In the genomic region with DNA sequence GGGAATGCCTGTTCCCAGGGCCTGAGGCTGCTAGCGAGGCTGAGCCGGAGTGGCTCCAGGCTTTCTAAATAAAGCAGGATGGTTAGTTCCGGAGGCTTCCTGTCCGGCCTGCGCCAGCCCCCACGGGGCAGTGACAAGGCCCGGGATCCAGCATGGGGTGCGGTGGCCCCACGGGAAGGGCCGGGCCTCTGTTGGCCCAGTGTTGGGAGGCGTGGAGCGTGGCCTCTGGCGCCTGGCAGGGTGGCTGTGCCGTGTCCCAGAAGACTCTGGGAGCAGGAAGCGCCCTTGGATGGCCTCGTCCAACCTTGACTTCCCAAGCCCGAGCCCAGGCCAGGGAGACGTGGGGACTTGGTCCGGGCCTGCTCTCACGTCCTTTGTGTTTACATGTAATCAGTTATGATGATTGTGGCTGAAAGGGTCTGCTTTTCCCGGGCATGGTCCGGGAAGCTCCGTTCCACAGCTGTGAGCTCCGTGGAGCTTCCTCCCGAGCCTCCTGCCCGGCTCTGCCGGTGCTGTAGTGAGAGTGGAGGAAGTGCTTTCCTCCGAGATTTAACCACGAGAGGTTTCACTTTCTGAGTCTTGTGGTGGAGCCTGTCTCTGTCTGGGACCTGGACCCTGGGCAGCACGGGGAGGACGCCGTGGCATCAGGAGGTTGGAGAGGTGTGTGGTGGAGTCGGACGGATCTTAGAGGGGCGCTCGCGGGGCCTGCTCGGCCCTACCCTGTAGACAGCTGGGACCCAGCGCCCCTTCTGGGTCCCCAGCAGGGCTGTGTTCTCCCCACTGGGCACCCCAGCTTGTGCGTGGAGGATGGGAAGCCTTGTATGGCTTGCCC, we compare ENCODE assay signal across 1 cellular context.
TF ChIP-seq lines count a peak whose summit lies in the region.

No MANE protein-coding gene starts in this region.

TF ChIP-seq in GM12878, 131 proteins besides CTCF, POLR2A, EP300 and RAD21:
- TF ChIP-seq SPI1 (IDR thresholded peaks at IDR 0.05; ENCODE audit: borderline replicate concordance, insufficient read depth, low read depth, low read length) (peak; percentile 64; the same call in 1 of the 2 replicates), IKZF2 (IDR thresholded peaks at IDR 0.05) (0 out of 4 replicates have a peak, but pooled peaks of 1 of the 2 experiments have one; percentile 36), IKZF1 (conservative IDR thresholded peaks at IDR 0.05) (peak; percentile 66), RUNX3 (IDR thresholded peaks at IDR 0.05; ENCODE audit: low read length) (peak; percentile 77), EED (IDR thresholded peaks at IDR 0.05; ENCODE audit: low read depth) (peak; percentile 70; the same call in 1 of the 2 replicates), PML (IDR thresholded peaks at IDR 0.05; ENCODE audit: low read length) (no peak), ETV6 (conservative IDR thresholded peaks at IDR 0.05 in 1 of 2, IDR thresholded peaks at IDR 0.05 in 1 of 2; ENCODE audit: borderline replicate concordance in 1 of 2, low read depth in 1 of 2) (0 out of 4 replicates have a peak, but pooled peaks of 1 of the 2 experiments have one; percentile 27), TBL1XR1 (IDR thresholded peaks at IDR 0.05; ENCODE audit: low read depth, low read length) (no peak)
